In the genomic region with DNA sequence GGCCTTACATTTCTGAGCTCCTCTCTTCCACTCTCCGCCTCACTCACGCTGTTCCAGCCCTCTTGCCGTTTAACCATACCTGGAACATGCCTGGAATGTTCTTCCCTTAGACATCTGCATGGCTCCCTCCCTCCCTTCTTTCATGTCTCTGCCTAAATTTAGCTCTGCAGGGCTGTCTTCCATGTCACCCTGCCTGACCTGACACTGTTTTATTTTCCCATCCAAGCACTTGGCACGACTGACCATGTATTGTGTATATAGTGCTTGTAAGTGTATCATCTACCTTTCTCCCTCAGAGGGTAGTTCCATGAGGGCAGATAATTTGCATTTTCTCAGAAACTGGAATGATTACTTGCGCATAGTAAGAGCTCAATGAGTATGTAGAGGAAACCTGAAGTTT, we compare ENCODE assay signal across 1 cellular context.
TF ChIP-seq lines count a peak whose summit lies in the region.

No MANE protein-coding gene starts in this region.

TF ChIP-seq in WTC11, 78 proteins besides CTCF, POLR2A, EP300 and RAD21 (continued from another document):
- TF ChIP-seq ZNF396 (CRISPR knock-in tag; IDR thresholded peaks at IDR 0.05; ENCODE audit: borderline replicate concordance) (no peak), ETV6 (CRISPR knock-in tag; IDR thresholded peaks at IDR 0.05) (no peak), E2F4 (CRISPR knock-in tag; IDR thresholded peaks at IDR 0.05; ENCODE audit: borderline replicate concordance, low read depth) (no peak), OVOL2 (CRISPR knock-in tag; IDR thresholded peaks at IDR 0.05; ENCODE audit: borderline replicate concordance) (no peak), CREB1 (CRISPR knock-in tag; IDR thresholded peaks at IDR 0.05) (no peak), SP1 (CRISPR knock-in tag; conservative IDR thresholded peaks at IDR 0.05) (no peak)
- TF ChIP-seq, protein P1, sequence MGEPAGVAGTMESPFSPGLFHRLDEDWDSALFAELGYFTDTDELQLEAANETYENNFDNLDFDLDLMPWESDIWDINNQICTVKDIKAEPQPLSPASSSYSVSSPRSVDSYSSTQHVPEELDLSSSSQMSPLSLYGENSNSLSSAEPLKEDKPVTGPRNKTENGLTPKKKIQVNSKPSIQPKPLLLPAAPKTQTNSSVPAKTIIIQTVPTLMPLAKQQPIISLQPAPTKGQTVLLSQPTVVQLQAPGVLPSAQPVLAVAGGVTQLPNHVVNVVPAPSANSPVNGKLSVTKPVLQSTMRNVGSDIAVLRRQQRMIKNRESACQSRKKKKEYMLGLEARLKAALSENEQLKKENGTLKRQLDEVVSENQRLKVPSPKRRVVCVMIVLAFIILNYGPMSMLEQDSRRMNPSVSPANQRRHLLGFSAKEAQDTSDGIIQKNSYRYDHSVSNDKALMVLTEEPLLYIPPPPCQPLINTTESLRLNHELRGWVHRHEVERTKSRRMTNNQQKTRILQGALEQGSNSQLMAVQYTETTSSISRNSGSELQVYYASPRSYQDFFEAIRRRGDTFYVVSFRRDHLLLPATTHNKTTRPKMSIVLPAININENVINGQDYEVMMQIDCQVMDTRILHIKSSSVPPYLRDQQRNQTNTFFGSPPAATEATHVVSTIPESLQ (CRISPR knock-in tag; IDR thresholded peaks at IDR 0.05): no peak
- TF ChIP-seq, protein P2, sequence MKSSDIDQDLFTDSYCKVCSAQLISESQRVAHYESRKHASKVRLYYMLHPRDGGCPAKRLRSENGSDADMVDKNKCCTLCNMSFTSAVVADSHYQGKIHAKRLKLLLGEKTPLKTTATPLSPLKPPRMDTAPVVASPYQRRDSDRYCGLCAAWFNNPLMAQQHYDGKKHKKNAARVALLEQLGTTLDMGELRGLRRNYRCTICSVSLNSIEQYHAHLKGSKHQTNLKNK (CRISPR knock-in tag; IDR thresholded peaks at IDR 0.05): no peak
